ENCODE assay signal across 1 cellular context in the genomic region with DNA sequence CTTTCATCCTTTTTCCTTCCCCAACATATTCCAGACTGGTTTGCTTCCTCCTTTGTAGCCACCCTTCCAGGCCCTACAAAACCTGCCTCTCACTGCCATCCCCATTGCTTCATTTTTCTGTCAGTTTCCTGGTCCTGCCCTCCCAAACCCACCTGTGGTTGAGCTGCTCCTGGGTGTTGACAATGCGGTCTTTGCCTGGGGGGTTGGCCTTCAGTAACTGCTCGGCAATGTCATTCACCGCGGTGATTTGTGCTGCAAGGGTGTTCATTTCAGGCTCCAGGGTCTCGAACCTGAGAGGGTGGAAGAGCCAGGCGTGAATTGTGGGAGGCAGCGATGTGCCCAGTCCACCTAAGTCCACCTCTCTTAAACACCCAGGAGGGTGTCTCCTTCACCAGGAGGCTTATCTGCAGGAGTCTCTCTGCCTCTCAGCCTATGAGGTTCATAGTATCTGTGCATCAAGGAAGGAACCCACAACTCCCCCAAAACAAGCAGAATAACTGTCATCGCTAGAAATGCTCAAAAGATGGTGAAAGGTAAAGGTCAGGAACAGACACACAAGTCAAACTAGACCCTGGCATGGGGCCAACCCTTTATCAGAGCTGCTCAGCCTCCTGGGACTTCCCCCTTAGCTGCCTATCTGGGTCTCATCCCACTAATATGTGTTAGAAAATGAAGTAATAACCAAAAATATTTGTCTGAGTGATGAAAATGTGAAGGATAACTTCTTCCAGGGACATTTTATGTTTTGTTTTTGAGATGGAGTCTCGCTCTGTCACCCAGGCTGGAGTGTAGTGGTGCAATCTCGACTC.
TF ChIP-seq lines count a peak whose summit lies in the region.

No MANE protein-coding gene starts in this region.

TF ChIP-seq in HepG2, 621 proteins besides CTCF, POLR2A, EP300 and RAD21 (continues in another document):
- TF ChIP-seq ZNF547 (CRISPR knock-in tag; IDR thresholded peaks at IDR 0.05) (no peak), ZNF883 (CRISPR knock-in tag; IDR thresholded peaks at IDR 0.05; ENCODE audit: not compliant biosample characterization) (no peak), SALL1 (CRISPR knock-in tag; IDR thresholded peaks at IDR 0.05) (peak; percentile 14; the same call in 1 of the 2 replicates), ATF7-NPFF (CRISPR knock-in tag; IDR thresholded peaks at IDR 0.05; ENCODE audit: low read depth) (no peak), PPARG (CRISPR knock-in tag; conservative IDR thresholded peaks at IDR 0.05) (peak; percentile 55; the same call in 1 of the 2 replicates), TMF1 (CRISPR knock-in tag; IDR thresholded peaks at IDR 0.05; ENCODE audit: low read depth) (no peak), ZNF619 (CRISPR knock-in tag; IDR thresholded peaks at IDR 0.05) (no peak), EZH2 (conservative IDR thresholded peaks at IDR 0.05; ENCODE audit: low read depth, low read length) (no peak), ZFX (CRISPR knock-in tag; IDR thresholded peaks at IDR 0.05; ENCODE audit: low read depth) (no peak), ISX (CRISPR knock-in tag; conservative IDR thresholded peaks at IDR 0.05) (no peak), LCORL (IDR thresholded peaks at IDR 0.05) (0 out of 2 replicates have a peak, but pooled peaks have one; percentile 38), LCORL (CRISPR knock-in tag; IDR thresholded peaks at IDR 0.05) (no peak), HMGA1 (CRISPR knock-in tag; conservative IDR thresholded peaks at IDR 0.05) (no peak), NFIC (IDR thresholded peaks at IDR 0.05; ENCODE audit: low read length) (0 out of 2 replicates have a peak, but pooled peaks have one; percentile 28), POLR2AphosphoS5 (IDR thresholded peaks at IDR 0.05; ENCODE audit: low read depth, low read length) (no peak), ZNF3 (CRISPR knock-in tag; IDR thresholded peaks at IDR 0.05) (no peak), MAFG (CRISPR knock-in tag; IDR thresholded peaks at IDR 0.05) (no peak), SRF (IDR thresholded peaks at IDR 0.05; ENCODE audit: low read depth, low read length) (no peak), TSC22D2 (CRISPR knock-in tag; IDR thresholded peaks at IDR 0.05; ENCODE audit: borderline replicate concordance) (no peak), NR2F2 (IDR thresholded peaks at IDR 0.05; ENCODE audit: borderline replicate concordance, low read depth) (no peak), BCL6 (CRISPR knock-in tag; IDR thresholded peaks at IDR 0.05) (no peak), NCOA2 (CRISPR knock-in tag; IDR thresholded peaks at IDR 0.05) (no peak), KAT8 (CRISPR knock-in tag; IDR thresholded peaks at IDR 0.05) (no peak), ZNF878 (CRISPR knock-in tag; IDR thresholded peaks at IDR 0.05) (no peak), ZNF605 (CRISPR knock-in tag; IDR thresholded peaks at IDR 0.05) (peak; percentile 31; the same call in 1 of the 2 replicates), ZNF34 (CRISPR knock-in tag; IDR thresholded peaks at IDR 0.05; ENCODE audit: borderline replicate concordance) (no peak), KLF6 (CRISPR knock-in tag; IDR thresholded peaks at IDR 0.05) (no peak), SOX5 (CRISPR knock-in tag; IDR thresholded peaks at IDR 0.05; ENCODE audit: borderline replicate concordance) (no peak), ZNF589 (CRISPR knock-in tag; conservative IDR thresholded peaks at IDR 0.05) (no peak), ZNF292 (CRISPR knock-in tag; IDR thresholded peaks at IDR 0.05; ENCODE audit: borderline replicate concordance, low read depth) (no peak), MBD4 (IDR thresholded peaks at IDR 0.05; ENCODE audit: borderline replicate concordance, low read length) (no peak), SP1 (IDR thresholded peaks at IDR 0.05) (no peak), SP1 (CRISPR knock-in tag; IDR thresholded peaks at IDR 0.05) (no peak), ZNF614 (CRISPR knock-in tag; IDR thresholded peaks at IDR 0.05; ENCODE audit: borderline replicate concordance) (no peak), ZBTB1 (CRISPR knock-in tag; IDR thresholded peaks at IDR 0.05; ENCODE audit: borderline replicate concordance) (no peak), ZNF788 (CRISPR knock-in tag; IDR thresholded peaks at IDR 0.05; ENCODE audit: borderline replicate concordance) (no peak)
- TF ChIP-seq, protein P1, sequence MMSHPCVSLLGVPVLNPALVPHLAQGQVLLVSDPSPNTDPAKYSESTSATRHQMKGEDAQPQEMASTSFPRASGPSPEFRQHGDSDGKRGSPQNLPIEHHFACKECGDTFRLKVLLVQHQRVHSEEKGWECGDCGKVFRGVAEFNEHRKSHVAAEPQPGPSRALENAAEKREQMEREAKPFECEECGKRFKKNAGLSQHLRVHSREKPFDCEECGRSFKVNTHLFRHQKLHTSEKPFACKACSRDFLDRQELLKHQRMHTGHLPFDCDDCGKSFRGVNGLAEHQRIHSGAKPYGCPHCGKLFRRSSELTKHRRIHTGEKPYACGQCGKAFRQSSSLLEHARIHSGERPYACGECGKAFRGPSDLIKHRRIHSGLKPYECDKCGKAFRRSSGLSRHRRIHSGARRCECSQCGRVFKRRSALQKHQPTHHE (CRISPR knock-in tag; IDR thresholded peaks at IDR 0.05; ENCODE audit: borderline replicate concordance) = no peak
- TF ChIP-seq, protein P2, sequence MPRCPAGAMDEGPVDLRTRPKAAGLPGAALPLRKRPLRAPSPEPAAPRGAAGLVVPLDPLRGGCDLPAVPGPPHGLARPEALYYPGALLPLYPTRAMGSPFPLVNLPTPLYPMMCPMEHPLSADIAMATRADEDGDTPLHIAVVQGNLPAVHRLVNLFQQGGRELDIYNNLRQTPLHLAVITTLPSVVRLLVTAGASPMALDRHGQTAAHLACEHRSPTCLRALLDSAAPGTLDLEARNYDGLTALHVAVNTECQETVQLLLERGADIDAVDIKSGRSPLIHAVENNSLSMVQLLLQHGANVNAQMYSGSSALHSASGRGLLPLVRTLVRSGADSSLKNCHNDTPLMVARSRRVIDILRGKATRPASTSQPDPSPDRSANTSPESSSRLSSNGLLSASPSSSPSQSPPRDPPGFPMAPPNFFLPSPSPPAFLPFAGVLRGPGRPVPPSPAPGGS (CRISPR knock-in tag; IDR thresholded peaks at IDR 0.05) = 0 out of 2 replicates have a peak, but pooled peaks have one; percentile 58
- TF ChIP-seq, protein P3, sequence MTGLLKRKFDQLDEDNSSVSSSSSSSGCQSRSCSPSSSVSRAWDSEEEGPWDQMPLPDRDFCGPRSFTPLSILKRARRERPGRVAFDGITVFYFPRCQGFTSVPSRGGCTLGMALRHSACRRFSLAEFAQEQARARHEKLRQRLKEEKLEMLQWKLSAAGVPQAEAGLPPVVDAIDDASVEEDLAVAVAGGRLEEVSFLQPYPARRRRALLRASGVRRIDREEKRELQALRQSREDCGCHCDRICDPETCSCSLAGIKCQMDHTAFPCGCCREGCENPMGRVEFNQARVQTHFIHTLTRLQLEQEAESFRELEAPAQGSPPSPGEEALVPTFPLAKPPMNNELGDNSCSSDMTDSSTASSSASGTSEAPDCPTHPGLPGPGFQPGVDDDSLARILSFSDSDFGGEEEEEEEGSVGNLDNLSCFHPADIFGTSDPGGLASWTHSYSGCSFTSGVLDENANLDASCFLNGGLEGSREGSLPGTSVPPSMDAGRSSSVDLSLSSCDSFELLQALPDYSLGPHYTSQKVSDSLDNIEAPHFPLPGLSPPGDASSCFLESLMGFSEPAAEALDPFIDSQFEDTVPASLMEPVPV (CRISPR knock-in tag; IDR thresholded peaks at IDR 0.05) = no peak
- TF ChIP-seq, protein P4, sequence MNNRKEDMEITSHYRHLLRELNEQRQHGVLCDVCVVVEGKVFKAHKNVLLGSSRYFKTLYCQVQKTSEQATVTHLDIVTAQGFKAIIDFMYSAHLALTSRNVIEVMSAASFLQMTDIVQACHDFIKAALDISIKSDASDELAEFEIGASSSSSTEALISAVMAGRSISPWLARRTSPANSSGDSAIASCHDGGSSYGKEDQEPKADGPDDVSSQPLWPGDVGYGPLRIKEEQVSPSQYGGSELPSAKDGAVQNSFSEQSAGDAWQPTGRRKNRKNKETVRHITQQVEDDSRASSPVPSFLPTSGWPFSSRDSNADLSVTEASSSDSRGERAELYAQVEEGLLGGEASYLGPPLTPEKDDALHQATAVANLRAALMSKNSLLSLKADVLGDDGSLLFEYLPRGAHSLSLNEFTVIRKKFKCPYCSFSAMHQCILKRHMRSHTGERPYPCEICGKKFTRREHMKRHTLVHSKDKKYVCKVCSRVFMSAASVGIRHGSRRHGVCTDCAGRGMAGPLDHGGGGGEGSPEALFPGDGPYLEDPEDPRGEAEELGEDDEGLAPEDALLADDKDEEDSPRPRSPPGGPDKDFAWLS (CRISPR knock-in tag; IDR thresholded peaks at IDR 0.05; ENCODE audit: borderline replicate concordance) = no peak
- TF ChIP-seq, protein P5, sequence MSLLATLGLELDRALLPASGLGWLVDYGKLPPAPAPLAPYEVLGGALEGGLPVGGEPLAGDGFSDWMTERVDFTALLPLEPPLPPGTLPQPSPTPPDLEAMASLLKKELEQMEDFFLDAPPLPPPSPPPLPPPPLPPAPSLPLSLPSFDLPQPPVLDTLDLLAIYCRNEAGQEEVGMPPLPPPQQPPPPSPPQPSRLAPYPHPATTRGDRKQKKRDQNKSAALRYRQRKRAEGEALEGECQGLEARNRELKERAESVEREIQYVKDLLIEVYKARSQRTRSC (CRISPR knock-in tag; IDR thresholded peaks at IDR 0.05; ENCODE audit: low read depth) = no peak
- TF ChIP-seq, protein P6, sequence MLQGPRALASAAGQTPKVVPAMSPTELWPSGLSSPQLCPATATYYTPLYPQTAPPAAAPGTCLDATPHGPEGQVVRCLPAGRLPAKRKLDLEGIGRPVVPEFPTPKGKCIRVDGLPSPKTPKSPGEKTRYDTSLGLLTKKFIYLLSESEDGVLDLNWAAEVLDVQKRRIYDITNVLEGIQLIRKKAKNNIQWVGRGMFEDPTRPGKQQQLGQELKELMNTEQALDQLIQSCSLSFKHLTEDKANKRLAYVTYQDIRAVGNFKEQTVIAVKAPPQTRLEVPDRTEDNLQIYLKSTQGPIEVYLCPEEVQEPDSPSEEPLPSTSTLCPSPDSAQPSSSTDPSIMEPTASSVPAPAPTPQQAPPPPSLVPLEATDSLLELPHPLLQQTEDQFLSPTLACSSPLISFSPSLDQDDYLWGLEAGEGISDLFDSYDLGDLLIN (CRISPR knock-in tag; IDR thresholded peaks at IDR 0.05; ENCODE audit: borderline replicate concordance) = no peak
- TF ChIP-seq, protein P7, sequence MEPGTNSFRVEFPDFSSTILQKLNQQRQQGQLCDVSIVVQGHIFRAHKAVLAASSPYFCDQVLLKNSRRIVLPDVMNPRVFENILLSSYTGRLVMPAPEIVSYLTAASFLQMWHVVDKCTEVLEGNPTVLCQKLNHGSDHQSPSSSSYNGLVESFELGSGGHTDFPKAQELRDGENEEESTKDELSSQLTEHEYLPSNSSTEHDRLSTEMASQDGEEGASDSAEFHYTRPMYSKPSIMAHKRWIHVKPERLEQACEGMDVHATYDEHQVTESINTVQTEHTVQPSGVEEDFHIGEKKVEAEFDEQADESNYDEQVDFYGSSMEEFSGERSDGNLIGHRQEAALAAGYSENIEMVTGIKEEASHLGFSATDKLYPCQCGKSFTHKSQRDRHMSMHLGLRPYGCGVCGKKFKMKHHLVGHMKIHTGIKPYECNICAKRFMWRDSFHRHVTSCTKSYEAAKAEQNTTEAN (CRISPR knock-in tag; conservative IDR thresholded peaks at IDR 0.05) = no peak
- TF ChIP-seq, protein P8, sequence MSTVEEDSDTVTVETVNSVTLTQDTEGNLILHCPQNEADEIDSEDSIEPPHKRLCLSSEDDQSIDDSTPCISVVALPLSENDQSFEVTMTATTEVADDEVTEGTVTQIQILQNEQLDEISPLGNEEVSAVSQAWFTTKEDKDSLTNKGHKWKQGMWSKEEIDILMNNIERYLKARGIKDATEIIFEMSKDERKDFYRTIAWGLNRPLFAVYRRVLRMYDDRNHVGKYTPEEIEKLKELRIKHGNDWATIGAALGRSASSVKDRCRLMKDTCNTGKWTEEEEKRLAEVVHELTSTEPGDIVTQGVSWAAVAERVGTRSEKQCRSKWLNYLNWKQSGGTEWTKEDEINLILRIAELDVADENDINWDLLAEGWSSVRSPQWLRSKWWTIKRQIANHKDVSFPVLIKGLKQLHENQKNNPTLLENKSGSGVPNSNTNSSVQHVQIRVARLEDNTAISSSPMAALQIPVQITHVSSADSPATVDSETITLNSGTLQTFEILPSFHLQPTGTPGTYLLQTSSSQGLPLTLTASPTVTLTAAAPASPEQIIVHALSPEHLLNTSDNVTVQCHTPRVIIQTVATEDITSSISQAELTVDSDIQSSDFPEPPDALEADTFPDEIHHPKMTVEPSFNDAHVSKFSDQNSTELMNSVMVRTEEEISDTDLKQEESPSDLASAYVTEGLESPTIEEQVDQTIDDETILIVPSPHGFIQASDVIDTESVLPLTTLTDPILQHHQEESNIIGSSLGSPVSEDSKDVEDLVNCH (CRISPR knock-in tag; IDR thresholded peaks at IDR 0.05) = no peak
- TF ChIP-seq, protein P9, sequence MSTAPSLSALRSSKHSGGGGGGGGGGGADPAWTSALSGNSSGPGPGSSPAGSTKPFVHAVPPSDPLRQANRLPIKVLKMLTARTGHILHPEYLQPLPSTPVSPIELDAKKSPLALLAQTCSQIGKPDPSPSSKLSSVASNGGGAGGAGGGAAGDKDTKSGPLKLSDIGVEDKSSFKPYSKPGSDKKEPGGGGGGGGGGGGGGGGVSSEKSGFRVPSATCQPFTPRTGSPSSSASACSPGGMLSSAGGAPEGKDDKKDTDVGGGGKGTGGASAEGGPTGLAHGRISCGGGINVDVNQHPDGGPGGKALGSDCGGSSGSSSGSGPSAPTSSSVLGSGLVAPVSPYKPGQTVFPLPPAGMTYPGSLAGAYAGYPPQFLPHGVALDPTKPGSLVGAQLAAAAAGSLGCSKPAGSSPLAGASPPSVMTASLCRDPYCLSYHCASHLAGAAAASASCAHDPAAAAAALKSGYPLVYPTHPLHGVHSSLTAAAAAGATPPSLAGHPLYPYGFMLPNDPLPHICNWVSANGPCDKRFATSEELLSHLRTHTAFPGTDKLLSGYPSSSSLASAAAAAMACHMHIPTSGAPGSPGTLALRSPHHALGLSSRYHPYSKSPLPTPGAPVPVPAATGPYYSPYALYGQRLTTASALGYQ (CRISPR knock-in tag; IDR thresholded peaks at IDR 0.05) = no peak
